Comparison of ENCODE assay signal across 20 cellular contexts in the genomic region with DNA sequence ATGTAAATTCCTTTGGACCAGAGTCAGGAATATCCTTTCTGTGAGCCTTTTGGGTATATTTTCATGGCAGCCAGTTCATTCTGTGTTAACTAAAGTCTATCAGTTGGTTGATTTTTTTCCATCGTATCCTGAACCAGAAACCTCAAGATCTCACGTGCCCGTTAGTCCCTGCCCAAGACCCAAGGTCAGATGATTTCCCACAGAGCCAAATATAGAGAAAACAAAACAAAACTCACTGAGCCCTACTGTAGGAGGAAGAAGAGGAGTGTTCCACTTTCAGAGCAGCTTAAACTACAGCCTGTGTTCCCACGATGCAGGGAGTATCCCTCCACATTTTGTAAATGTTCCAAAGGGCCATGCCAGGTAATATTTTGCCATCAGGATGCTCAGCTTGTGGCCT.
DNase-seq lines count a peak whose midpoint lies in the region; ATAC-seq and TF ChIP-seq lines count a peak whose summit lies in the region.
"Had no signal": no experiment of that assay in that cellular context is flagged by ENCODE, and none has a peak within 500 bp of the region (broad histone marks: within the 10 kb centered on the region; RNA-seq: fewer than 3 reads in every experiment).

No MANE protein-coding gene starts in this region.

- peaks cover 8% of the 10 kb centered on the region for H3K27me3 Mint-ChIP-seq in activated naive CD4-positive, alpha-beta T cell treated with anti-CD3 and anti-CD28 coated beads, Interleukin-2, amount 10 ng/mL, durations not matched to agents 7 days and 5 days

- CTCF ChIA-PET in activated naive CD4-positive, alpha-beta T cell treated with anti-CD3 and anti-CD28 coated beads, Interleukin-2, amount 10 ng/mL, durations not matched to agents 7 days and 5 days (lab: Charles Lee), result no interaction called here

- intact Hi-C loops in mucosa of descending colon (cut with DNase I, micrococcal nuclease), result no loop called here

- H3K4me1 ChIP-seq in mucosa of descending colon (ENCODE audit: low read depth), result no peaks in the 10 kb centered on the region
- H3K4me1 ChIP-seq: right atrium auricular region, uterus had no signal

- peak; percentile 45 for ATAC-seq in GM21576 (IDR thresholded peaks at IDR 0.05; ENCODE audit: unreplicated experiment)
- peak; percentile 13 for ATAC-seq in mucosa of descending colon
- ATAC-seq in HG02938 (IDR thresholded peaks at IDR 0.05; ENCODE audit: unreplicated experiment), result no peak
- ATAC-seq in HG02678 (IDR thresholded peaks at IDR 0.05; ENCODE audit: unreplicated experiment), result no peak
- no peak for ATAC-seq in HG02798 (IDR thresholded peaks at IDR 0.05; ENCODE audit: poor library complexity, unreplicated experiment)
- ATAC-seq: HepG2, lower lobe of right lung, Panc1 had no signal

- H3K9me3 Mint-ChIP-seq in activated naive CD4-positive, alpha-beta T cell treated with anti-CD3 and anti-CD28 coated beads, Interleukin-2, amount 10 ng/mL, durations not matched to agents 7 days and 5 days, result peaks cover 7% of the 10 kb centered on the region

- no peak overlapping the region for H3K4me3 ChIP-seq in mucosa of descending colon
- H3K4me3 ChIP-seq: lower lobe of right lung, right atrium auricular region, uterus had no signal

- TF ChIP-seq CTCF in mucosa of descending colon (IDR thresholded peaks at IDR 0.05), result no peak

- H3K36me3 ChIP-seq in mucosa of descending colon (ENCODE audit: low read depth), result no peaks in the 10 kb centered on the region
- H3K36me3 ChIP-seq: lower lobe of right lung, right atrium auricular region, uterus had no signal

- no peak overlapping the region for H3K4me3 Mint-ChIP-seq in activated naive CD4-positive, alpha-beta T cell treated with anti-CD3 and anti-CD28 coated beads, Interleukin-2, amount 10 ng/mL, durations not matched to agents 7 days and 5 days
- H3K4me3 Mint-ChIP-seq: activated naive CD8-positive, alpha-beta T cell treated with anti-CD3 and anti-CD28 coated beads for 36 hours; nephron progenitor cell had no signal

- peaks cover 4% of the 10 kb centered on the region for H3K4me1 Mint-ChIP-seq in activated naive CD4-positive, alpha-beta T cell treated with anti-CD3 and anti-CD28 coated beads, Interleukin-2, amount 10 ng/mL, durations not matched to agents 7 days and 5 days
- H3K4me1 Mint-ChIP-seq: nephron progenitor cell had no signal

- no peak overlapping the region for H3K27ac Mint-ChIP-seq in activated naive CD4-positive, alpha-beta T cell treated with anti-CD3 and anti-CD28 coated beads, Interleukin-2, amount 10 ng/mL, durations not matched to agents 7 days and 5 days
- H3K27ac Mint-ChIP-seq: activated naive CD8-positive, alpha-beta T cell treated with anti-CD3 and anti-CD28 coated beads for 36 hours; nephron progenitor cell had no signal

- no peaks in the 10 kb centered on the region for H3K9me3 ChIP-seq in mucosa of descending colon
- H3K9me3 ChIP-seq: lower lobe of right lung, uterus had no signal

- H3K36me3 Mint-ChIP-seq in activated naive CD4-positive, alpha-beta T cell treated with anti-CD3 and anti-CD28 coated beads, Interleukin-2, amount 10 ng/mL, durations not matched to agents 7 days and 5 days, result no peaks in the 10 kb centered on the region

- DNase-seq in CD1c-positive myeloid dendritic cell (ENCODE audit: extremely low spot score) (peak; percentile 47), NOMO-1 (lab: John Stamatoyannopoulos, UW; ENCODE audit: unreplicated experiment in 2 of 2) (peak; percentile 6 to 50), mucosa of descending colon (peak in 1 of 3 donors; percentile 21)
- DNase-seq in activated naive CD4-positive, alpha-beta T cell treated with anti-CD3 and anti-CD28 coated beads, Interleukin-2, amount 10 ng/mL, durations not matched to agents 7 days and 5 days, result no peak
- DNase-seq: ACHN; activated naive CD8-positive, alpha-beta T cell treated with anti-CD3 and anti-CD28 coated beads for 36 hours; activated T-cell treated with anti-CD3 and anti-CD28 coated beads for 4 hours; lower lobe of right lung; NCI-H1092 treated with DMSO at 0.1 percent for 48 hours; NCI-H2227 treated with DMSO at 0.1 percent for 48 hours; nephron progenitor cell; stimulated activated CD4-positive, alpha-beta T cell treated with anti-CD3 and anti-CD28 coated beads, Interleukin-4, amount 100 ng/mL, for 1 hour; uterus had no signal

Comparison
In these comparisons a context has a peak if more than half of its experiments do, and no peak if none do; other contexts are left out.
1. ATAC-seq: peak in GM21576 (single experiment) and mucosa of descending colon (single experiment); none in HG02938 (single experiment), HG02678 (single experiment) and HG02798 (single experiment).